ENCODE assay signal across 1 cellular context in genomic region chr14:94292872-94293577, GRCh38.
TF ChIP-seq lines count a peak whose summit lies in the region.

Gene SERPINA10 (minus strand): TSS chr14:94293268. CDS start chr14:94290593, 2,675 bp downstream.

TF ChIP-seq in HepG2, 621 proteins besides CTCF, POLR2A, EP300 and RAD21 (continued from another document and continues in another):
- peak; percentile 87 for TF ChIP-seq FOXA3 (CRISPR knock-in tag; IDR thresholded peaks at IDR 0.05)
- TF ChIP-seq ZBTB34 (CRISPR knock-in tag; IDR thresholded peaks at IDR 0.05) = 0 out of 2 replicates have a peak, but pooled peaks have one; percentile 65
- 0 out of 2 replicates have a peak, but pooled peaks have one; percentile 32 for TF ChIP-seq NFKBIZ (CRISPR knock-in tag; IDR thresholded peaks at IDR 0.05)
- peak; percentile 85 for TF ChIP-seq POGZ (CRISPR knock-in tag; IDR thresholded peaks at IDR 0.05)
- no peak for TF ChIP-seq FOXA1 (IDR thresholded peaks at IDR 0.05)
- TF ChIP-seq FOXA1 (CRISPR knock-in tag; IDR thresholded peaks at IDR 0.05) = peak; percentile 79
- peak; percentile 46; the same call in 1 of the 2 replicates for TF ChIP-seq ZNF142 (CRISPR knock-in tag; IDR thresholded peaks at IDR 0.05)
- 0 out of 2 replicates have a peak, but pooled peaks have one; percentile 86 for TF ChIP-seq FOXO4 (CRISPR knock-in tag; conservative IDR thresholded peaks at IDR 0.05)
- TF ChIP-seq ZNF878 (CRISPR knock-in tag; IDR thresholded peaks at IDR 0.05) = no peak; the same call in 1 of the 2 replicates
- 0 out of 2 replicates have a peak, but pooled peaks have one; percentile 19 for TF ChIP-seq ZSCAN12 (CRISPR knock-in tag; IDR thresholded peaks at IDR 0.05)
- no peak for TF ChIP-seq BCLAF1 (IDR thresholded peaks at IDR 0.05)
- TF ChIP-seq SP4 (CRISPR knock-in tag; IDR thresholded peaks at IDR 0.05) = 0 out of 2 replicates have a peak, but pooled peaks have one; percentile 35
- TF ChIP-seq YEATS4 (CRISPR knock-in tag; IDR thresholded peaks at IDR 0.05; ENCODE audit: borderline replicate concordance) = 0 out of 2 replicates have a peak, but pooled peaks have one; percentile 18
- peak; percentile 95 for TF ChIP-seq PRDM10 (CRISPR knock-in tag; IDR thresholded peaks at IDR 0.05; ENCODE audit: low read depth)
- TF ChIP-seq CBX5 (CRISPR knock-in tag; IDR thresholded peaks at IDR 0.05; ENCODE audit: borderline replicate concordance) = peak; percentile 68
- TF ChIP-seq ZNF644 (CRISPR knock-in tag; IDR thresholded peaks at IDR 0.05; ENCODE audit: low read depth) = peak; percentile 86
- TF ChIP-seq FIP1L1 (IDR thresholded peaks at IDR 0.05; ENCODE audit: borderline replicate concordance, insufficient read depth, low read depth, low read length) = no peak
- TF ChIP-seq POLR2G (IDR thresholded peaks at IDR 0.05; ENCODE audit: low read depth, low read length) = peak; percentile 98
- peak; percentile 72 for TF ChIP-seq HDAC1 (CRISPR knock-in tag; IDR thresholded peaks at IDR 0.05)
- TF ChIP-seq ZBTB46 (CRISPR knock-in tag; IDR thresholded peaks at IDR 0.05; ENCODE audit: borderline replicate concordance) = no peak
- TF ChIP-seq FOXP4 (CRISPR knock-in tag; IDR thresholded peaks at IDR 0.05) = peak; percentile 53; the same call in 1 of the 2 replicates
- peak; percentile 61; the same call in 1 of the 2 replicates for TF ChIP-seq ZFX (CRISPR knock-in tag; IDR thresholded peaks at IDR 0.05; ENCODE audit: low read depth)
- TF ChIP-seq BORCS8-MEF2B (CRISPR knock-in tag; IDR thresholded peaks at IDR 0.05) = peak; percentile 72; the same call in 1 of the 2 replicates
- TF ChIP-seq ETV6 (CRISPR knock-in tag; conservative IDR thresholded peaks at IDR 0.05) = no peak; the same call in 1 of the 2 replicates
- TF ChIP-seq CREB3 (CRISPR knock-in tag; IDR thresholded peaks at IDR 0.05) = 0 out of 2 replicates have a peak, but pooled peaks have one; percentile 64
- TF ChIP-seq ISL2 (CRISPR knock-in tag; IDR thresholded peaks at IDR 0.05) = peak; percentile 82
- TF ChIP-seq KDM6A (CRISPR knock-in tag; IDR thresholded peaks at IDR 0.05; ENCODE audit: low read depth) = peak; percentile 96
- TF ChIP-seq ZNF816 (CRISPR knock-in tag; IDR thresholded peaks at IDR 0.05; ENCODE audit: borderline replicate concordance) = 0 out of 2 replicates have a peak, but pooled peaks have one; percentile 58
- TF ChIP-seq ZNF317 (CRISPR knock-in tag; IDR thresholded peaks at IDR 0.05) = peak; percentile 53; the same call in 1 of the 2 replicates
- TF ChIP-seq MEF2D (CRISPR knock-in tag; IDR thresholded peaks at IDR 0.05) = peak; percentile 35
- TF ChIP-seq SP5 (CRISPR knock-in tag; IDR thresholded peaks at IDR 0.05; ENCODE audit: borderline replicate concordance, low read depth) = peak; percentile 72; the same call in 1 of the 2 replicates
- TF ChIP-seq HIVEP1 (CRISPR knock-in tag; IDR thresholded peaks at IDR 0.05) = peak; percentile 33; the same call in 1 of the 2 replicates
- no peak for TF ChIP-seq ZNF557 (CRISPR knock-in tag; IDR thresholded peaks at IDR 0.05)
- 0 out of 2 replicates have a peak, but pooled peaks have one; percentile 69 for TF ChIP-seq ZFP37 (CRISPR knock-in tag; IDR thresholded peaks at IDR 0.05; ENCODE audit: borderline replicate concordance)
- peak; percentile 51; the same call in 1 of the 2 replicates for TF ChIP-seq ZNF850 (CRISPR knock-in tag; conservative IDR thresholded peaks at IDR 0.05)
- peak; percentile 44; the same call in 1 of the 2 replicates for TF ChIP-seq NKX3-1 (CRISPR knock-in tag; IDR thresholded peaks at IDR 0.05)
- peak; percentile 82 for TF ChIP-seq HOXD1 (CRISPR knock-in tag; IDR thresholded peaks at IDR 0.05)
- TF ChIP-seq FOXO1 (CRISPR knock-in tag; IDR thresholded peaks at IDR 0.05) = peak; percentile 10
- peak; percentile 8; the same call in 1 of the 2 replicates for TF ChIP-seq STAG1 (CRISPR knock-in tag; IDR thresholded peaks at IDR 0.05)
- 0 out of 2 replicates have a peak, but pooled peaks have one; percentile 6 for TF ChIP-seq RFX5 (IDR thresholded peaks at IDR 0.05; ENCODE audit: low read depth, low read length)
- TF ChIP-seq ESRRA (CRISPR knock-in tag; IDR thresholded peaks at IDR 0.05; ENCODE audit: low read depth) = no peak; the same call in 1 of the 2 replicates
